21 cellular contexts compared by ENCODE assay signal in genomic region chr6:169409742-169410312, GRCh38.
DNase-seq lines count a peak whose midpoint lies in the region; TF ChIP-seq lines count a peak whose summit lies in the region.
"Had no signal": no experiment of that assay in that cellular context is flagged by ENCODE, and none has a peak within 500 bp of the region (broad histone marks: within the 10 kb centered on the region; RNA-seq: fewer than 3 reads in every experiment).

No MANE protein-coding gene starts in this region.

- POLR2A ChIA-PET in HEK293 (lab: Yijun Ruan, JAX), result no interaction called here

- CTCF ChIA-PET in HEK293 (lab: Yijun Ruan, JAX), result interaction anchor here (0.5 to 1.1 kb wide), 4 partner anchors 9 to 292 kb away, joined by 3 to 4 read pairs (median 3); no protein-coding TSS in a partner anchor

- peak; percentile 13; the same call in 1 of the 2 replicates for TF ChIP-seq CTCF in C4-2B (conservative IDR thresholded peaks at IDR 0.05)
- TF ChIP-seq CTCF in HEK293 (tag by site-specific recombination; IDR thresholded peaks at IDR 0.05), result no peak
- no peak for TF ChIP-seq CTCF in fibroblast of pulmonary artery (IDR thresholded peaks at IDR 0.05; ENCODE audit: low read length, missing control alignments)

- H3K36me3 ChIP-seq in HEK293 (ENCODE audit: control insufficient read depth in 2 of 2, insufficient read depth in 1 of 2, low read length in 2 of 2), result no peaks in the 10 kb centered on the region
- H3K36me3 ChIP-seq: ascending aorta, SJSA1, uterus had no signal

- DNase-seq in RPMI7951 (ENCODE audit: low read depth) (peak; percentile 21), fibroblast of pulmonary artery (ENCODE audit: low read depth) (peak; percentile 24), SHP77 (lab: John Stamatoyannopoulos, UW) (no peak), NCI-H748 (lab: John Stamatoyannopoulos, UW; ENCODE audit: unreplicated experiment) (no peak)
- no peak for DNase-seq in stimulated activated CD4-positive, alpha-beta T cell treated with anti-CD3 and anti-CD28 coated beads, Interleukin-2, amount 100 ng/mL, for 24 hours
- DNase-seq: activated CD4-positive, alpha-beta T cell treated with anti-CD3 and anti-CD28 coated beads for 48 hours; cerebellar nuclear complex; COR-L47; DMS79 treated with DMSO at 0.1 percent for 48 hours; kidney glomerular epithelial cell; NCI-H187; NCI-H2227 treated with DMSO at 0.1 percent for 48 hours; occipital lobe; stimulated activated CD4-positive, alpha-beta T cell treated with anti-CD3 and anti-CD28 coated beads, Interleukin-1b, Interleukin-23, amount 100 ng/mL, for 48 hours; T-helper 17 cell; uterus had no signal

- H3K4me1 ChIP-seq in HEK293 (ENCODE audit: control insufficient read depth, insufficient read depth, low read length), result no peaks in the 10 kb centered on the region
- H3K4me1 ChIP-seq: SJSA1, uterus had no signal

- H3K27ac ChIP-seq in C4-2B (no peak overlapping the region), HEK293 (ENCODE audit: extremely low read depth, low read depth, low read length) (no peak overlapping the region)
- H3K27ac ChIP-seq: ascending aorta, SJSA1, skin epidermis, uterus had no signal

- H3K4me3 ChIP-seq in HEK293 (ENCODE audit: low read depth, low read length) (no peak overlapping the region), fibroblast of pulmonary artery (replicated peaks; ENCODE audit: low read depth, low read length) (no peak overlapping the region)
- H3K4me3 ChIP-seq: ascending aorta, SJSA1, skin epidermis, uterus had no signal

- no peaks in the 10 kb centered on the region for H3K9me3 ChIP-seq in HEK293 (ENCODE audit: control insufficient read depth, insufficient read depth, low read depth, low read length)
- H3K9me3 ChIP-seq: SJSA1 had no signal

TF ChIP-seq in HEK293, 187 proteins besides CTCF, POLR2A, EP300 and RAD21:
- TF ChIP-seq ZFHX2 (tag by site-specific recombination; conservative IDR thresholded peaks at IDR 0.05), result no peak
- peak; percentile 33 for TF ChIP-seq SETDB1 (IDR thresholded peaks at IDR 0.05; ENCODE audit: insufficient read length, low read length)

Comparison
In these comparisons a context has a peak if more than half of its experiments do, and no peak if none do; other contexts are left out.
1. DNase-seq: peak in RPMI7951 (single experiment) and fibroblast of pulmonary artery (single experiment); none in stimulated activated CD4-positive, alpha-beta T cell treated with anti-CD3 and anti-CD28 coated beads, Interleukin-2, amount 100 ng/mL, for 24 hours (0 of 2), SHP77 (0 of 2) and NCI-H748 (single experiment).